20 cellular contexts compared by ENCODE assay signal in the genomic region with DNA sequence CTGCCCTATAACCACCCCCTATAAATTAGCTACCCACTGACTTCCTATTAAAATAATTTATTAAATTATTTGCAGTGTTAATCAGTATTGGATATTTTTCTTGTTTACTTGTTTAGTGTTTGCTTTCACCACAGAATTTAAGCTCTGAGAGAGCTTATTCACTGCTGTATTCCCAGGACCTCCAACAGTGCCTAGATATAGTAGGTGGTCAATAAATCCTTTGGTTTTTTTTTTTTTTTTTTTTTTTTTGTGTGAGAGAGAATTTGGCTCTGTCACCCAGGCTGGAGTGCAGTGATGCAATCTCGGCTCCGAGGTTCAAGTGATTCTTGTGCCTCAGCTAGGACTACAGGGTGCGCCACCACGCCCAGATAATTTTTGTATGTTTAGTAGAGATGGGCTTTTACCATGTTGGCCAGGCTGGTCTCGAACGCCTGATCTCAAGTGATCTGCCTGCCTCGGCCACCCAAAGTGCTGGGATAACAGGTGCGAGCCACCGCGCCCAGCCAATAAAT. TPM values are rescaled to one million over a fixed set of nuclear protein-coding genes. Genes with fewer than 3 reads are reported as not detected.
DNase-seq lines count a peak whose midpoint lies in the region; ATAC-seq and TF ChIP-seq lines count a peak whose summit lies in the region.
"Had no signal": no experiment of that assay in that cellular context is flagged by ENCODE, and none has a peak within 500 bp of the region (broad histone marks: within the 10 kb centered on the region; RNA-seq: fewer than 3 reads in every experiment).

No MANE protein-coding gene starts in this region.

- POLR2A ChIA-PET in MCF 10A (lab: Yijun Ruan, JAX), result interaction anchor here (0.6 to 1.0 kb wide), 3 partner anchors 9 to 122 kb away, joined by 3 to 7 read pairs (median 3); no protein-coding TSS in a partner anchor

- DNase-seq in mammary epithelial cell (no peak), MCF 10A (ENCODE audit: unreplicated experiment) (no peak), glutamatergic neuron (no peak), DMS53 treated with DMSO at 0.1 percent for 48 hours (lab: John Stamatoyannopoulos, UW; ENCODE audit: unreplicated experiment) (no peak)
- DNase-seq in effector CD4-positive, alpha-beta T cell, result no peak
- DNase-seq: activated CD4-positive, alpha-beta T cell treated with anti-CD3 and anti-CD28 coated beads, Interleukin-2, amount 50 U/mL, for 1 hour; Calu3; central memory CD4-positive, alpha-beta T cell; GDM1; MV-4-11; NCI-H2029 treated with DMSO at 0.1 percent for 48 hours; right cardiac atrium; stimulated activated naive CD8-positive, alpha-beta T cell treated with anti-CD3 and anti-CD28 coated beads, Interleukin-15, Interleukin-2, amounts not matched to agents 100 U/mL and 50 U/mL, for 24 hours; T1000 had no signal

- H3K4me3 Mint-ChIP-seq in MCF 10A (ENCODE audit: unreplicated experiment), result no peak overlapping the region
- no peak overlapping the region for H3K4me3 Mint-ChIP-seq in glutamatergic neuron (ENCODE audit: unreplicated experiment)
- H3K4me3 Mint-ChIP-seq: memory B cell had no signal

- peak overlapping the region; percentile 5 for H2AFZ ChIP-seq in mammary epithelial cell (ENCODE audit: low read depth, low read length)
- peak overlapping the region; percentile 53; the same call in 1 of the 2 replicates for H2AFZ ChIP-seq in Loucy (ENCODE audit: low read length)

- no peaks in the 10 kb centered on the region for H3K9me3 ChIP-seq in mammary epithelial cell (replicated peaks; ENCODE audit: insufficient read depth, low read length)
- H3K9me3 ChIP-seq in Loucy (ENCODE audit: insufficient read depth, low read depth, low read length), result no peaks in the 10 kb centered on the region
- H3K9me3 ChIP-seq: adrenal gland, neutrophil had no signal

- no peaks in the 10 kb centered on the region for H3K27me3 ChIP-seq in mammary epithelial cell (ENCODE audit: insufficient read depth, low read length)
- H3K27me3 ChIP-seq in Loucy (ENCODE audit: insufficient read depth, low read length, poor library complexity, severe bottlenecking), result no peaks in the 10 kb centered on the region
- H3K27me3 ChIP-seq: adrenal gland, neutrophil had no signal

- H3K27me3 Mint-ChIP-seq in MCF 10A (ENCODE audit: insufficient read depth, unreplicated experiment), result peaks cover 4% of the 10 kb centered on the region
- peaks cover 8% of the 10 kb centered on the region for H3K27me3 Mint-ChIP-seq in glutamatergic neuron (ENCODE audit: unreplicated experiment)
- H3K27me3 Mint-ChIP-seq: memory B cell had no signal

- H3K4me1 Mint-ChIP-seq in MCF 10A (ENCODE audit: insufficient read depth, unreplicated experiment) (peaks cover 33% of the 10 kb centered on the region), glutamatergic neuron (ENCODE audit: low read depth, unreplicated experiment) (peaks cover 4% of the 10 kb centered on the region)

- H3K9me2 ChIP-seq in Loucy (replicated peaks; ENCODE audit: low read depth, low read length), result no peaks in the 10 kb centered on the region

- H3F3A ChIP-seq in Loucy (ENCODE audit: low read depth), result 0 out of 2 replicates have a peak, but pooled peaks cover 2% of the 10 kb centered on the region

- H3K36me3 Mint-ChIP-seq in MCF 10A (ENCODE audit: insufficient read depth, unreplicated experiment) (peaks cover 8% of the 10 kb centered on the region), glutamatergic neuron (ENCODE audit: unreplicated experiment) (no peaks in the 10 kb centered on the region)

- 96% methylated on average over 10 of the region's 10 CpGs for WGBS in mammary epithelial cell (ENCODE audit: low coverage, missing lambda C conversion rate)

- no peaks in the 10 kb centered on the region for H3K9me3 Mint-ChIP-seq in MCF 10A (ENCODE audit: unreplicated experiment)
- peaks cover 2% of the 10 kb centered on the region for H3K9me3 Mint-ChIP-seq in glutamatergic neuron (ENCODE audit: unreplicated experiment)
- H3K9me3 Mint-ChIP-seq: memory B cell had no signal

- intact Hi-C loops in mammary epithelial cell (cut with micrococcal nuclease) (no loop called here), MCF 10A (cut with micrococcal nuclease) (loop anchor here (10.0 kb wide), 1 partner anchor 81 kb away; no protein-coding TSS in a partner anchor)

- H3K36me3 ChIP-seq in mammary epithelial cell (ENCODE audit: insufficient read depth, low read length) (no peaks in the 10 kb centered on the region), Loucy (ENCODE audit: insufficient read depth, low read length) (no peaks in the 10 kb centered on the region)
- H3K36me3 ChIP-seq: adrenal gland, neutrophil had no signal

- dilution Hi-C loops in mammary epithelial cell (cut with HindIII; ENCODE audit: low sequenced_read_pairs), result no loop called here

- no peak overlapping the region for H3K4me2 ChIP-seq in mammary epithelial cell (ENCODE audit: insufficient read depth, low read depth, low read length)
- peak overlapping the region; percentile 93 for H3K4me2 ChIP-seq in Loucy (ENCODE audit: low read depth, low read length, poor library complexity, severe bottlenecking)

- H4K20me1 ChIP-seq in mammary epithelial cell (ENCODE audit: insufficient read depth, low read length), result no peaks in the 10 kb centered on the region
- peaks cover 3% of the 10 kb centered on the region for H4K20me1 ChIP-seq in Loucy (ENCODE audit: insufficient read depth, low read length, poor library complexity, severe bottlenecking)

- no peak overlapping the region for H3K4me3 ChIP-seq in mammary epithelial cell (replicated peaks in 1 of 3; ENCODE audit: insufficient read depth in 1 of 3, low read depth in 2 of 3, low read length in 3 of 3)
- H3K4me3 ChIP-seq in Loucy (ENCODE audit: low read length, poor library complexity, severe bottlenecking), result peak overlapping the region; percentile 99

- no peak for TF ChIP-seq CTCF in mammary epithelial cell (conservative IDR thresholded peaks at IDR 0.05 in 1 of 2, IDR thresholded peaks at IDR 0.05 in 1 of 2; ENCODE audit: extremely low read depth in 1 of 2, insufficient read depth in 1 of 2, low read depth in 1 of 2, low read length in 2 of 2)
- no peak for TF ChIP-seq CTCF in MCF 10A (IDR thresholded peaks at IDR 0.05; ENCODE audit: unreplicated experiment)
- TF ChIP-seq CTCF in Loucy (conservative IDR thresholded peaks at IDR 0.05; ENCODE audit: low read length), result no peak
- TF ChIP-seq CTCF in glutamatergic neuron (IDR thresholded peaks at IDR 0.05; ENCODE audit: partially characterized antibody, unreplicated experiment), result no peak

- no peak for ATAC-seq in GM19035 (IDR thresholded peaks at IDR 0.05; ENCODE audit: unreplicated experiment)
- ATAC-seq: right cardiac atrium; stimulated activated naive CD8-positive, alpha-beta T cell treated with anti-CD3 and anti-CD28 coated beads, Interleukin-15, Interleukin-2, amounts not matched to agents 100 U/mL and 50 U/mL, for 24 hours had no signal

- H3K4me1 ChIP-seq in mammary epithelial cell (ENCODE audit: insufficient read depth, low read length) (no peaks in the 10 kb centered on the region), Loucy (ENCODE audit: insufficient read depth, low read length, poor library complexity, severe bottlenecking) (peaks cover 31% of the 10 kb centered on the region)

- no peak overlapping the region for H3K27ac ChIP-seq in mammary epithelial cell (ENCODE audit: insufficient read depth, low read depth, low read length)
- peak overlapping the region; percentile 1 for H3K27ac ChIP-seq in temporal lobe (ENCODE audit: low read depth, low read length)

- H3K27ac Mint-ChIP-seq in MCF 10A (ENCODE audit: low read depth, unreplicated experiment), result no peak overlapping the region
- H3K27ac Mint-ChIP-seq in glutamatergic neuron (ENCODE audit: unreplicated experiment), result peak overlapping the region; percentile 59
- H3K27ac Mint-ChIP-seq: memory B cell had no signal

- in situ Hi-C loops in mammary epithelial cell (cut with MboI; ENCODE audit: low sequenced_read_pairs in 2 of 2), result no loop called here

- no peak overlapping the region for H3K9ac ChIP-seq in mammary epithelial cell (ENCODE audit: insufficient read depth, low read length)
- no peak overlapping the region for H3K9ac ChIP-seq in Loucy (ENCODE audit: low read depth, low read length, poor library complexity, severe bottlenecking)

- H3K79me2 ChIP-seq in mammary epithelial cell (ENCODE audit: insufficient read depth, low read length), result peaks cover 39% of the 10 kb centered on the region
- H3K79me2 ChIP-seq in Loucy (ENCODE audit: insufficient read depth, low read length), result peaks cover 37% of the 10 kb centered on the region

- BruUV-seq in mammary epithelial cell (replicated peaks; lab: Mats Ljungman, UMichigan) (no TSS peak), MCF 10A (replicated peaks; lab: Mats Ljungman, UMichigan) (no TSS peak)

- CTCF ChIA-PET in mammary epithelial cell (lab: Charles Lee; ENCODE audit: low non-redundant PET) (no interaction called here), MCF 10A (lab: Yijun Ruan, JAX) (interaction anchor here (0.6 kb wide), 1 partner anchor 17 kb away, joined by 3 read pairs; no protein-coding TSS in a partner anchor)

RNA-seq across cellular contexts. Expression of gene OSBPL9, which starts 1.1 kb away (rescaled TPM):
- 10 to 100 TPM; 59.0 to 87.5 TPM for total RNA-seq in mammary epithelial cell
- polyA plus RNA-seq in mammary epithelial cell, result 42.2 TPM
- 129 TPM for polyA minus RNA-seq in mammary epithelial cell
- total RNA-seq in MCF 10A (2022), result 51.7 and 60.4 TPM in 2 replicates
- total RNA-seq in glutamatergic neuron (ENCODE audit: unreplicated experiment), result 84.6 TPM
- 56.3 TPM for total RNA-seq in temporal lobe
